17 cellular contexts compared by ENCODE assay signal in genomic region chr12:132834181-132834711, GRCh38. TPM values are rescaled to one million over a fixed set of nuclear protein-coding genes. Genes with fewer than 3 reads are reported as not detected.
DNase-seq lines count a peak whose midpoint lies in the region; ATAC-seq and TF ChIP-seq lines count a peak whose summit lies in the region.
"Had no signal": no experiment of that assay in that cellular context is flagged by ENCODE, and none has a peak within 500 bp of the region (broad histone marks: within the 10 kb centered on the region; RNA-seq: fewer than 3 reads in every experiment).

No MANE protein-coding gene starts in this region.

- H3K4me3 ChIP-seq in CD8-positive, alpha-beta T cell (ENCODE audit: low read depth, low read length), result peak overlapping the region; percentile 13
- H3K4me3 ChIP-seq in IMR-90 (ENCODE audit: insufficient read depth, low read depth, low read length) (no peak overlapping the region), right lobe of liver (no peak overlapping the region)
- H3K4me3 ChIP-seq: colonic mucosa, GM23338, pancreas, skin epidermis, tibial nerve had no signal

- peak overlapping the region; percentile 7 for H2AFZ ChIP-seq in IMR-90 (replicated peaks; ENCODE audit: low read length, poor library complexity)
- H2AFZ ChIP-seq: GM23338 had no signal

- TF ChIP-seq RAD21 in IMR-90 (IDR thresholded peaks at IDR 0.05; ENCODE audit: low read length), result no peak

- no peak overlapping the region for H3K56ac ChIP-seq in IMR-90 (ENCODE audit: extremely low read depth, insufficient read depth, low read length)

- H3K9me1 ChIP-seq in IMR-90 (ENCODE audit: insufficient read depth, low read length), result peaks cover 6% of the 10 kb centered on the region; the same call in 1 of the 2 replicates

- H3K9me3 ChIP-seq in CD8-positive, alpha-beta T cell (ENCODE audit: low read length), result no peaks in the 10 kb centered on the region
- H3K9me3 ChIP-seq in IMR-90 (ENCODE audit: control insufficient read depth, insufficient read depth, low read length) (no peaks in the 10 kb centered on the region), right lobe of liver (no peaks in the 10 kb centered on the region)
- H3K9me3 ChIP-seq: colonic mucosa, pancreas, tibial nerve had no signal

- peak; percentile 58 for ATAC-seq in CD8-positive, alpha-beta T cell
- no peak for ATAC-seq in IMR-90 (ENCODE audit: low read depth)
- no peak for ATAC-seq in GM21515 (IDR thresholded peaks at IDR 0.05; ENCODE audit: unreplicated experiment)
- no peak for ATAC-seq in right lobe of liver
- ATAC-seq: esophagus mucosa, GM23338, pancreas had no signal

- in situ Hi-C loops in IMR-90 (cut with MboI; ENCODE audit: low sequenced_read_pairs), result no loop called here

- H3K27ac Mint-ChIP-seq in CD8-positive, alpha-beta T cell, result peak overlapping the region; percentile 93
- H3K27ac Mint-ChIP-seq in activated naive CD4-positive, alpha-beta T cell treated with anti-CD3 and anti-CD28 coated beads, Interleukin-2, amount 10 ng/mL, durations not matched to agents 7 days and 5 days, result peak overlapping the region; percentile 96
- H3K27ac Mint-ChIP-seq in nephron progenitor cell, result peak overlapping the region; percentile 89
- H3K27ac Mint-ChIP-seq: GM23338, mesothelial cell of epicardium had no signal

- H4K20me1 ChIP-seq in IMR-90 (ENCODE audit: insufficient read depth, low read length), result no peaks in the 10 kb centered on the region; the same call in 1 of the 2 replicates

- no peak overlapping the region for H4K5ac ChIP-seq in IMR-90 (ENCODE audit: low read depth, low read length)

- peak overlapping the region; percentile 82 for H3K4me3 Mint-ChIP-seq in CD8-positive, alpha-beta T cell
- H3K4me3 Mint-ChIP-seq in activated naive CD4-positive, alpha-beta T cell treated with anti-CD3 and anti-CD28 coated beads, Interleukin-2, amount 10 ng/mL, durations not matched to agents 7 days and 5 days, result peak overlapping the region; percentile 58
- no peak overlapping the region for H3K4me3 Mint-ChIP-seq in nephron progenitor cell
- H3K4me3 Mint-ChIP-seq: GM23338, mesothelial cell of epicardium had no signal

- peak in 4 of 7 experiments; percentile 27 to 71 (median 42) for DNase-seq in CD8-positive, alpha-beta T cell
- no peak for DNase-seq in IMR-90
- peak; percentile 74 for DNase-seq in activated naive CD4-positive, alpha-beta T cell treated with anti-CD3 and anti-CD28 coated beads, Interleukin-2, amount 10 ng/mL, durations not matched to agents 7 days and 5 days
- DNase-seq in nephron progenitor cell, result no peak
- DNase-seq in SW480 (ENCODE audit: low spot score), result no peak
- DNase-seq in right lobe of liver, result no peak
- DNase-seq: anterior cingulate cortex, colonic mucosa, kidney, NCI-H82, pancreas had no signal

- H2BK120ac ChIP-seq in IMR-90 (ENCODE audit: low read depth, low read length), result no peak overlapping the region

- no peak overlapping the region for H2BK15ac ChIP-seq in IMR-90 (ENCODE audit: low read depth, low read length)

- no peak overlapping the region for H2BK5ac ChIP-seq in IMR-90 (ENCODE audit: low read depth, low read length, poor library complexity, severe bottlenecking)

- H2AK5ac ChIP-seq in IMR-90 (ENCODE audit: low read depth, low read length), result no peak overlapping the region

- TF ChIP-seq POLR2A in IMR-90 (IDR thresholded peaks at IDR 0.05; ENCODE audit: low read depth, low read length) (no peak), right lobe of liver (IDR thresholded peaks at IDR 0.05) (no peak)

- H4K8ac ChIP-seq in IMR-90 (ENCODE audit: low read depth in 2 of 2, low read length in 2 of 2), result no peak overlapping the region

- H3K9me3 Mint-ChIP-seq in CD8-positive, alpha-beta T cell, result no peaks in the 10 kb centered on the region
- H3K9me3 Mint-ChIP-seq in activated naive CD4-positive, alpha-beta T cell treated with anti-CD3 and anti-CD28 coated beads, Interleukin-2, amount 10 ng/mL, durations not matched to agents 7 days and 5 days, result no peaks in the 10 kb centered on the region
- H3K9me3 Mint-ChIP-seq in nephron progenitor cell, result peaks cover 11% of the 10 kb centered on the region
- H3K9me3 Mint-ChIP-seq: mesothelial cell of epicardium had no signal

- H2BK20ac ChIP-seq in IMR-90 (ENCODE audit: low read depth, low read length), result no peak overlapping the region

- intact Hi-C loops in CD8-positive, alpha-beta T cell (cut with DNase I, micrococcal nuclease), result no loop called here
- intact Hi-C loops in IMR-90 (cut with micrococcal nuclease), result no loop called here
- intact Hi-C loops in right lobe of liver (cut with DNase I), result no loop called here

- H3K4me1 ChIP-seq in CD8-positive, alpha-beta T cell (ENCODE audit: insufficient read depth, low read length), result peaks cover 47% of the 10 kb centered on the region
- peaks cover 4% of the 10 kb centered on the region for H3K4me1 ChIP-seq in IMR-90 (ENCODE audit: control insufficient read depth, insufficient read depth, low read length)
- H3K4me1 ChIP-seq in right lobe of liver, result peaks cover 0 to 4% (median 0%) of the 10 kb centered on the region in 4 donors

- no peak overlapping the region for H3K4me2 ChIP-seq in IMR-90 (ENCODE audit: low read depth, low read length)
- H3K4me2 ChIP-seq: GM23338 had no signal

- TF ChIP-seq CTCF in CD8-positive, alpha-beta T cell (IDR thresholded peaks at IDR 0.05), result no peak
- TF ChIP-seq CTCF in IMR-90 (conservative IDR thresholded peaks at IDR 0.05; ENCODE audit: low read depth, low read length) (no peak), nephron progenitor cell (IDR thresholded peaks at IDR 0.05) (no peak), right lobe of liver (IDR thresholded peaks at IDR 0.05) (no peak)

- no peak overlapping the region for H3K4ac ChIP-seq in IMR-90 (ENCODE audit: low read depth, low read length)

- H3K36me3 Mint-ChIP-seq in CD8-positive, alpha-beta T cell, result peaks cover 9% of the 10 kb centered on the region
- H3K36me3 Mint-ChIP-seq in activated naive CD4-positive, alpha-beta T cell treated with anti-CD3 and anti-CD28 coated beads, Interleukin-2, amount 10 ng/mL, durations not matched to agents 7 days and 5 days, result peaks cover 56% of the 10 kb centered on the region
- peaks cover 27% of the 10 kb centered on the region for H3K36me3 Mint-ChIP-seq in nephron progenitor cell (ENCODE audit: low read depth)

- peak overlapping the region; percentile 6 for H3K27ac ChIP-seq in CD8-positive, alpha-beta T cell (ENCODE audit: low read depth, low read length)
- H3K27ac ChIP-seq in IMR-90 (ENCODE audit: insufficient read depth, low read length) (no peak overlapping the region), right lobe of liver (no peak overlapping the region)
- H3K27ac ChIP-seq: colonic mucosa, pancreas, tibial nerve had no signal

- CTCF ChIA-PET in CD8-positive, alpha-beta T cell (lab: Charles Lee), result interaction anchor here (0.7 to 1.8 kb wide), 7 partner anchors 10 to 70 kb away, joined by 3 to 10 read pairs (median 3); no protein-coding TSS in a partner anchor
- CTCF ChIA-PET in IMR-90 (lab: Yijun Ruan, JAX), result no interaction called here
- CTCF ChIA-PET in activated naive CD4-positive, alpha-beta T cell treated with anti-CD3 and anti-CD28 coated beads, Interleukin-2, amount 10 ng/mL, durations not matched to agents 7 days and 5 days (lab: Charles Lee), result interaction anchor here (0.7 to 1.6 kb wide), 6 partner anchors 23 to 70 kb away, joined by 3 to 5 read pairs (median 4); no protein-coding TSS in a partner anchor

- POLR2A ChIA-PET in CD8-positive, alpha-beta T cell (lab: Charles Lee), result interaction anchor here (0.6 to 2.2 kb wide), 10 partner anchors 9 to 75 kb away, joined by 4 to 18 read pairs (median 4); partner anchors contain the start of gene CHFR
- POLR2A ChIA-PET in IMR-90 (lab: Charles Lee; ENCODE audit: unreplicated experiment), result interaction anchor here (1.1 kb wide), 1 partner anchor 12 kb away, joined by 3 read pairs; no protein-coding TSS in a partner anchor

- no TSS peak for BruUV-seq in IMR-90 (replicated peaks; lab: Mats Ljungman, UMichigan)

- no peak overlapping the region for H3K9ac ChIP-seq in IMR-90 (ENCODE audit: low read depth, low read length)

- H4K91ac ChIP-seq in IMR-90 (ENCODE audit: insufficient read depth, low read depth, low read length), result no peak overlapping the region

- no CpG with 5 or more reads among the region's 5 CpGs for WGBS in IMR-90 (ENCODE audit: extremely low coverage in 2 of 2, insufficient read length in 1 of 2), 2 experiments
- WGBS in right lobe of liver (ENCODE audit: insufficient coverage, low coverage, low lambda C conversion rate, missing lambda C conversion rate), result 75% methylated on average over 1 of the region's 5 CpGs

- no peaks in the 10 kb centered on the region for H3K36me3 ChIP-seq in CD8-positive, alpha-beta T cell (ENCODE audit: insufficient read depth, low read length)
- H3K36me3 ChIP-seq in IMR-90 (ENCODE audit: control insufficient read depth, insufficient read depth, low read length) (peaks cover 27% of the 10 kb centered on the region), right lobe of liver (no peaks in the 10 kb centered on the region)
- H3K36me3 ChIP-seq: colonic mucosa, pancreas had no signal

- H3K4me1 Mint-ChIP-seq in CD8-positive, alpha-beta T cell (ENCODE audit: low read depth), result peaks cover 49% of the 10 kb centered on the region
- H3K4me1 Mint-ChIP-seq in activated naive CD4-positive, alpha-beta T cell treated with anti-CD3 and anti-CD28 coated beads, Interleukin-2, amount 10 ng/mL, durations not matched to agents 7 days and 5 days, result peaks cover 57% of the 10 kb centered on the region
- peaks cover 28% of the 10 kb centered on the region for H3K4me1 Mint-ChIP-seq in nephron progenitor cell

- H3K14ac ChIP-seq in IMR-90 (replicated peaks; ENCODE audit: low read depth, low read length), result no peak overlapping the region

- no peak overlapping the region for H2AK9ac ChIP-seq in IMR-90 (replicated peaks; ENCODE audit: low read depth, low read length, poor library complexity)

- peaks cover 0 to 20% of the 10 kb centered on the region in 2 experiments; a peak in 3 of 4 replicates for H3K79me1 ChIP-seq in IMR-90 (ENCODE audit: low read depth in 1 of 2, low read length in 2 of 2)

- no peaks in the 10 kb centered on the region for H3K27me3 Mint-ChIP-seq in CD8-positive, alpha-beta T cell (ENCODE audit: low read depth)
- no peaks in the 10 kb centered on the region for H3K27me3 Mint-ChIP-seq in activated naive CD4-positive, alpha-beta T cell treated with anti-CD3 and anti-CD28 coated beads, Interleukin-2, amount 10 ng/mL, durations not matched to agents 7 days and 5 days
- peaks cover 8% of the 10 kb centered on the region for H3K27me3 Mint-ChIP-seq in nephron progenitor cell (ENCODE audit: low read depth, poor library complexity)

- H3K23ac ChIP-seq in IMR-90 (ENCODE audit: low read depth, low read length), result no peak overlapping the region

- H3K18ac ChIP-seq in IMR-90 (ENCODE audit: low read depth, low read length), result no peak overlapping the region

- dilution Hi-C loops in IMR-90 (cut with HindIII; ENCODE audit: low sequenced_read_pairs, unreplicated experiment), result no loop called here

- no peaks in the 10 kb centered on the region for H3K27me3 ChIP-seq in CD8-positive, alpha-beta T cell (ENCODE audit: insufficient read depth, low read length)
- no peaks in the 10 kb centered on the region for H3K27me3 ChIP-seq in IMR-90 (ENCODE audit: control insufficient read depth, insufficient read depth, low read length)
- H3K27me3 ChIP-seq in right lobe of liver, result no peaks in the 10 kb centered on the region
- H3K27me3 ChIP-seq: colonic mucosa, pancreas, tibial nerve had no signal

RNA-seq across cellular contexts. Expression of gene GOLGA3, which starts 5.6 kb away (rescaled TPM):
- 10 to 100 TPM; 31.7 to 33.8 TPM for total RNA-seq in CD8-positive, alpha-beta T cell
- 99.8 and 102 TPM in 2 replicates for total RNA-seq in IMR-90 (2012; rRNA removed)
- polyA plus RNA-seq in IMR-90 (2012; rRNA removed), result 39.6 and 41.1 TPM in 2 replicates
- polyA plus RNA-seq in IMR-90 (2012; cell fraction: cytosol; rRNA removed), result 28.7 and 29.9 TPM in 2 replicates
- 62.0 and 68.6 TPM in 2 replicates for polyA plus RNA-seq in IMR-90 (2012; cell fraction: nucleus; rRNA removed; ENCODE audit: low replicate concordance)
- 10 to 100 TPM; 15.7 to 37.5 (median 22.8) TPM for total RNA-seq in right lobe of liver

RNA-seq across cellular contexts. Expression of gene CHFR, which starts 53.2 kb away (rescaled TPM):
- 10 to 100 TPM; 70.6 to 81.1 TPM for total RNA-seq in CD8-positive, alpha-beta T cell
- total RNA-seq in IMR-90 (2012; rRNA removed), result 11.4 and 13.4 TPM in 2 replicates
- polyA plus RNA-seq in IMR-90 (2012; rRNA removed), result 29.9 and 35.3 TPM in 2 replicates
- polyA plus RNA-seq in IMR-90 (2012; cell fraction: cytosol; rRNA removed), result 18.3 and 22.6 TPM in 2 replicates
- 136 and 171 TPM in 2 replicates for polyA plus RNA-seq in IMR-90 (2012; cell fraction: nucleus; rRNA removed; ENCODE audit: low replicate concordance)
- 10 to 100 TPM; 11.0 to 20.4 (median 13.5) TPM for total RNA-seq in right lobe of liver

Comparison
In these comparisons a context has a peak if more than half of its experiments do, and no peak if none do; other contexts are left out.
1. DNase-seq: peak in CD8-positive, alpha-beta T cell (4 of 7) and activated naive CD4-positive, alpha-beta T cell treated with anti-CD3 and anti-CD28 coated beads, Interleukin-2, amount 10 ng/mL, durations not matched to agents 7 days and 5 days (single experiment); none in IMR-90 (single experiment), nephron progenitor cell (single experiment), SW480 (single experiment) and right lobe of liver (0 of 3).
2. Peak in every context shown above with its lines, with median percentiles within 50 percentile points of each other: H3K27ac Mint-ChIP-seq.